15 cellular contexts compared by ENCODE assay signal in genomic region chr18:9854801-9855676, GRCh38. TPM values are rescaled to one million over a fixed set of nuclear protein-coding genes. Genes with fewer than 3 reads are reported as not detected.
A peak's percentile ranks its signal among the peaks of the same experiment; 100 is the strongest.
DNase-seq lines count a peak whose midpoint lies in the region; TF ChIP-seq lines count a peak whose summit lies in the region.
"Had no signal": no experiment of that assay in that cellular context is flagged by ENCODE, and none has a peak within 500 bp of the region (broad histone marks: within the 10 kb centered on the region; RNA-seq: fewer than 3 reads in every experiment).

No MANE protein-coding gene starts in this region.

- no peak for TF ChIP-seq CTCF in cardiac fibroblast (IDR thresholded peaks at IDR 0.05; ENCODE audit: low read depth, low read length)
- no peak for TF ChIP-seq CTCF in uterus (IDR thresholded peaks at IDR 0.05)

- H3K36me3 ChIP-seq in rectal smooth muscle tissue (ENCODE audit: control insufficient read depth, insufficient read depth, low read length), result no peaks in the 10 kb centered on the region
- no peaks in the 10 kb centered on the region for H3K36me3 ChIP-seq in uterus
- H3K36me3 ChIP-seq: HAP-1 had no signal

- H3K4me1 ChIP-seq in rectal smooth muscle tissue (ENCODE audit: control insufficient read depth, insufficient read depth, low read length) (peaks cover 21% of the 10 kb centered on the region), uterus (peaks cover 0 to 3% of the 10 kb centered on the region in 2 donors)
- H3K4me1 ChIP-seq: HAP-1 had no signal

- no peak overlapping the region for H3K4me3 ChIP-seq in cardiac fibroblast (replicated peaks in 1 of 2; ENCODE audit: low read depth in 2 of 2, low read length in 2 of 2)
- H3K4me3 ChIP-seq in rectal smooth muscle tissue (ENCODE audit: low read length), result no peak overlapping the region
- H3K4me3 ChIP-seq in uterus, result no peak overlapping the region
- H3K4me3 ChIP-seq: HAP-1 had no signal

- intact Hi-C loops in uterus (cut with DNase I; ENCODE audit: low total_unique reads), result no loop called here

- TF ChIP-seq POLR2A in uterus (IDR thresholded peaks at IDR 0.05), result no peak

- no peak overlapping the region for H3K9ac ChIP-seq in rectal smooth muscle tissue (ENCODE audit: low read length)

- DNase-seq in cardiac fibroblast (ENCODE audit: low read depth in 2 of 2), result peak; percentile 42 to 51
- peak; percentile 88 for DNase-seq in iris pigment epithelial cell (ENCODE audit: low read depth)
- peak; percentile 54 to 65 for DNase-seq in uterus
- DNase-seq in activated CD8-positive, alpha-beta memory T cell treated with anti-CD3 and anti-CD28 coated beads, Interleukin-2, amount 50 U/mL, for 48 hours, result no peak
- no peak for DNase-seq in EL
- DNase-seq in NCI-H1694 treated with DMSO at 0.1 percent for 48 hours (lab: John Stamatoyannopoulos, UW), result no peak
- DNase-seq: activated B cell treated with CpG ODN at 0.5 μM for 24 hours; activated naive CD8-positive, alpha-beta T cell treated with anti-CD3 and anti-CD28 coated beads for 36 hours; CD4-positive, alpha-beta memory T cell; effector CD4-positive, alpha-beta T cell; NCI-H2227 treated with DMSO at 0.1 percent for 48 hours; OCI-M1; posterior cingulate gyrus had no signal

- H3K27ac ChIP-seq in rectal smooth muscle tissue (ENCODE audit: low read depth, low read length) (peak overlapping the region; percentile 91), uterus (peak overlapping the region; percentile 77 to 92)

- H3K9me3 ChIP-seq in uterus, result no peaks in the 10 kb centered on the region
- H3K9me3 ChIP-seq: HAP-1 had no signal

- no peaks in the 10 kb centered on the region for H3K27me3 ChIP-seq in rectal smooth muscle tissue (ENCODE audit: control insufficient read depth, insufficient read depth, low read length)
- no peaks in the 10 kb centered on the region for H3K27me3 ChIP-seq in uterus

RNA-seq across cellular contexts. Expression of gene TXNDC2, which starts 30.7 kb away (rescaled TPM):
- total RNA-seq in uterus, result under 1 TPM in 2 of 4 donors, not detected in 2; 0.07 to 0.24 TPM
- total RNA-seq: activated naive CD8-positive, alpha-beta T cell treated with anti-CD3 and anti-CD28 coated beads for 36 hours; CD4-positive, alpha-beta memory T cell had no signal

RNA-seq across cellular contexts. Expression of gene VAPA, which starts 58.8 kb away (rescaled TPM):
- 100 to 1,000 TPM; 119 to 253 (median 226) TPM for total RNA-seq in uterus

Comparison
In these comparisons a context has a peak if more than half of its experiments do, and no peak if none do; other contexts are left out.
1. DNase-seq: peak in cardiac fibroblast (2 of 2), iris pigment epithelial cell (single experiment) and uterus (2 of 2); none in activated CD8-positive, alpha-beta memory T cell treated with anti-CD3 and anti-CD28 coated beads, Interleukin-2, amount 50 U/mL, for 48 hours (single experiment), EL (single experiment) and NCI-H1694 treated with DMSO at 0.1 percent for 48 hours (single experiment).